In genomic region chr17:43986225-43986981, GRCh38 we compare ENCODE assay signal across 15 cellular contexts. TPM values are rescaled to one million over a fixed set of nuclear protein-coding genes. Genes with fewer than 3 reads are reported as not detected.
"Had no signal": no experiment of that assay in that cellular context is flagged by ENCODE, and none has a peak within 500 bp of the region (broad histone marks: within the 10 kb centered on the region; RNA-seq: fewer than 3 reads in every experiment).

No MANE protein-coding gene starts in this region.

- DNase-seq: activated CD4-positive, alpha-beta T cell treated with anti-CD3 and anti-CD28 coated beads, Interleukin-2, amount 50 U/mL, for 48 hours; activated CD8-positive, alpha-beta memory T cell treated with anti-CD3 and anti-CD28 coated beads, Interleukin-2, amount 50 U/mL, for 48 hours; activated gamma-delta T cell; activated T-cell treated with anti-CD3 and anti-CD28 coated beads, Interleukin-2, amount 50 U/mL, for 72 hours; colonic mucosa; immature natural killer cell; lower lobe of right lung; stomach; WERI-Rb-1 had no signal

- H3K9me3 ChIP-seq: colonic mucosa, lower lobe of right lung, stomach, thoracic aorta had no signal

- H3K36me3 ChIP-seq: colonic mucosa, lower lobe of right lung, stomach, thoracic aorta, WERI-Rb-1 had no signal

- ATAC-seq: activated naive CD4-positive, alpha-beta T cell treated with anti-CD3 and anti-CD28 coated beads, Interleukin-2, amount 50 U/mL, for 72 hours; activated T-cell treated with anti-CD3 and anti-CD28 coated beads, Interleukin-2, amount 50 U/mL, for 72 hours; esophagus mucosa; lower lobe of right lung had no signal

- H3K4me3 ChIP-seq: colonic mucosa, lower lobe of right lung, stomach, thoracic aorta had no signal

- H3K27ac ChIP-seq: colonic mucosa, lower lobe of right lung, stomach, thoracic aorta, WERI-Rb-1 had no signal

RNA-seq across cellular contexts. Expression of gene NAGS, which starts 18.0 kb away (rescaled TPM):
- polyA plus RNA-seq: neural cell had no signal

RNA-seq across cellular contexts. Expression of gene PYY, which starts 32.7 kb away (rescaled TPM):
- total RNA-seq: activated naive CD4-positive, alpha-beta T cell treated with anti-CD3 and anti-CD28 coated beads, Interleukin-2, amount 50 U/mL, for 72 hours; activated T-cell treated with anti-CD3 and anti-CD28 coated beads, Interleukin-2, amount 50 U/mL, for 72 hours; esophagus mucosa; lower lobe of right lung; osteoblast; thoracic aorta; urinary bladder had no signal
- polyA plus RNA-seq: immature natural killer cell, neural cell, urinary bladder had no signal

RNA-seq across cellular contexts. Expression of gene PPY, which starts 44.1 kb away (rescaled TPM):
- total RNA-seq: activated naive CD4-positive, alpha-beta T cell treated with anti-CD3 and anti-CD28 coated beads, Interleukin-2, amount 50 U/mL, for 72 hours; activated T-cell treated with anti-CD3 and anti-CD28 coated beads, Interleukin-2, amount 50 U/mL, for 72 hours; esophagus mucosa; lower lobe of right lung; osteoblast; stomach; thoracic aorta; urinary bladder had no signal
- polyA plus RNA-seq: immature natural killer cell, neural cell, stomach, urinary bladder had no signal
